35 cellular contexts compared by ENCODE assay signal in genomic region chrX:41825796-41826195, GRCh38.
"Had no signal": no experiment of that assay in that cellular context is flagged by ENCODE, and none has a peak within 500 bp of the region (broad histone marks: within the 10 kb centered on the region; RNA-seq: fewer than 3 reads in every experiment).

No MANE protein-coding gene starts in this region.

- H3K9me3 ChIP-seq: MG63 had no signal

- H3K4me3 ChIP-seq: MG63 had no signal

- H3K27me3 ChIP-seq: MG63 had no signal

- H3K27ac ChIP-seq: KMS-11 had no signal

- H3K4me2 ChIP-seq: KMS-11 had no signal

- DNase-seq: Karpas-422, Kasumi-1, MG63, MM.1S, MV-4-11, NCI-H1048, NCI-H1092, NCI-H1092 treated with DMSO at 0.1 percent for 48 hours, NCI-H1105, NCI-H1105 treated with DMSO at 0.1 percent for 48 hours, NCI-H1417, NCI-H1417 treated with DMSO at 0.1 percent for 48 hours, NCI-H1436, NCI-H1436 treated with DMSO at 0.1 percent for 48 hours, NCI-H146, NCI-H1694, NCI-H1694 treated with DMSO at 0.1 percent for 48 hours, NCI-H187, NCI-H187 treated with DMSO at 0.1 percent for 48 hours, NCI-H1930, NCI-H2029, NCI-H2029 treated with DMSO at 0.1 percent for 48 hours, NCI-H2081, NCI-H2081 treated with DMSO at 0.1 percent for 48 hours, NCI-H2107, NCI-H2171, NCI-H2171 treated with DMSO at 0.1 percent for 48 hours, NCI-H2227 treated with DMSO at 0.1 percent for 48 hours, NCI-H226, NCI-H345, NCI-H446, NCI-H446 treated with DMSO at 0.1 percent for 48 hours, NCI-H510A, NCI-H510A treated with DMSO at 0.1 percent for 48 hours had no signal

- H3K36me3 ChIP-seq: MG63 had no signal

- H3K9ac ChIP-seq: KMS-11 had no signal
